ENCODE assay signal across 17 cellular contexts in the genomic region with DNA sequence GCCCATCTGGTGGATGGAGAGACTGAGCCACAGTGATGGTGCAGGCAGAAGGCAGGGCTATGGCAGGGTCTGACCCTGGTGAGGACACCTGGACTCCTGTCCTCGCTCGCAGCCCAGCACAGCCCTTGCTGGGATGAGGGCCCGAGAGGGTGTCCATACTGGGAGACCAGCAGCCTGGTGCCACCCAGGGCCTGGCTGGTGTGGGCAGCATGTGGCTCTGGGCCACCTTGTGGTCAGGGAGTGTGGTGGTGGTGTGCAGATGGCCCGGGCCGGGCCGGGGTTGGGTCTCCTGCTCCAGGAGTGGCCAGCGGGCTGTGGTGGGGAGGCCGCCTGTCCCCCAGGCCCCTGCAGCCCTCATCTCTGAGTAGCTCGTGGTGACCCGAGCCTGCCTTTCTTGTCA. TPM values are rescaled to one million over a fixed set of nuclear protein-coding genes. Genes with fewer than 3 reads are reported as not detected.
"Had no signal": no experiment of that assay in that cellular context is flagged by ENCODE, and none has a peak within 500 bp of the region (broad histone marks: within the 10 kb centered on the region; RNA-seq: fewer than 3 reads in every experiment).

No MANE protein-coding gene starts in this region.

- H3K4me1 ChIP-seq: right atrium auricular region, testis had no signal

- H3K9me3 ChIP-seq: heart right ventricle, right atrium auricular region, testis had no signal

- H3K4me1 Mint-ChIP-seq: activated B cell treated with CpG ODN at 0.5 μM for 24 hours; activated CD4-positive, alpha-beta T cell treated with anti-CD3 and anti-CD28 coated beads, Interleukin-2, amount 10 ng/mL, durations not matched to agents 24 days and 14 days; activated naive CD8-positive, alpha-beta T cell treated with anti-CD3 and anti-CD28 coated beads, Interleukin-2, amount 50 U/mL, for 24 hours; naive thymus-derived CD8-positive, alpha-beta T cell had no signal

- H3K27ac ChIP-seq: heart right ventricle, right atrium auricular region, testis had no signal

- H3K36me3 ChIP-seq: heart right ventricle, right atrium auricular region had no signal

- ATAC-seq: activated naive CD8-positive, alpha-beta T cell treated with anti-CD3 and anti-CD28 coated beads, Interleukin-2, amount 50 U/mL, for 24 hours; heart right ventricle; naive thymus-derived CD8-positive, alpha-beta T cell had no signal

- H3K27me3 ChIP-seq: heart right ventricle, right atrium auricular region, testis had no signal

- H3K9me3 Mint-ChIP-seq: activated B cell treated with CpG ODN at 0.5 μM for 24 hours; activated CD4-positive, alpha-beta T cell treated with anti-CD3 and anti-CD28 coated beads, Interleukin-2, amount 10 ng/mL, durations not matched to agents 24 days and 14 days; activated naive CD4-positive, alpha-beta T cell treated with anti-CD3 and anti-CD28 coated beads for 36 hours; activated naive CD8-positive, alpha-beta T cell treated with anti-CD3 and anti-CD28 coated beads, Interleukin-2, amount 50 U/mL, for 24 hours; naive thymus-derived CD8-positive, alpha-beta T cell; stimulated activated naive CD8-positive, alpha-beta T cell treated with anti-CD3 and anti-CD28 coated beads, Interleukin-15, Interleukin-2, amounts not matched to agents 100 ng/mL and 50 ng/mL, for 24 hours had no signal

- H3K36me3 Mint-ChIP-seq: naive thymus-derived CD8-positive, alpha-beta T cell had no signal

- H3K27me3 Mint-ChIP-seq: activated B cell treated with CpG ODN at 0.5 μM for 24 hours; activated CD4-positive, alpha-beta T cell treated with anti-CD3 and anti-CD28 coated beads, Interleukin-2, amount 10 ng/mL, durations not matched to agents 24 days and 14 days; activated naive CD8-positive, alpha-beta T cell treated with anti-CD3 and anti-CD28 coated beads, Interleukin-2, amount 50 U/mL, for 24 hours; progenitor cell of endocrine pancreas; stimulated activated naive CD8-positive, alpha-beta T cell treated with anti-CD3 and anti-CD28 coated beads, Interleukin-15, Interleukin-2, amounts not matched to agents 100 ng/mL and 50 ng/mL, for 24 hours had no signal

- DNase-seq: activated B cell treated with CpG ODN at 0.5 μM for 24 hours; activated CD4-positive, alpha-beta T cell treated with anti-CD3 and anti-CD28 coated beads, Interleukin-2, amount 10 ng/mL, durations not matched to agents 24 days and 14 days; activated CD8-positive, alpha-beta memory T cell treated with anti-CD3 and anti-CD28 coated beads for 24 hours; activated naive CD4-positive, alpha-beta T cell treated with anti-CD3 and anti-CD28 coated beads for 36 hours; activated naive CD8-positive, alpha-beta T cell treated with anti-CD3 and anti-CD28 coated beads, Interleukin-2, amount 50 U/mL, for 24 hours; cerebellar nuclear complex; effector CD8-positive, alpha-beta T cell; foreskin fibroblast; heart right ventricle; naive thymus-derived CD8-positive, alpha-beta T cell; occipital lobe; small intestine; SW 1271; testis had no signal

- H3K27ac Mint-ChIP-seq: activated B cell treated with CpG ODN at 0.5 μM for 24 hours; activated CD4-positive, alpha-beta T cell treated with anti-CD3 and anti-CD28 coated beads, Interleukin-2, amount 10 ng/mL, durations not matched to agents 24 days and 14 days; activated naive CD4-positive, alpha-beta T cell treated with anti-CD3 and anti-CD28 coated beads for 36 hours; activated naive CD8-positive, alpha-beta T cell treated with anti-CD3 and anti-CD28 coated beads, Interleukin-2, amount 50 U/mL, for 24 hours; naive thymus-derived CD8-positive, alpha-beta T cell; progenitor cell of endocrine pancreas; stimulated activated naive CD8-positive, alpha-beta T cell treated with anti-CD3 and anti-CD28 coated beads, Interleukin-15, Interleukin-2, amounts not matched to agents 100 ng/mL and 50 ng/mL, for 24 hours had no signal

- H3K4me3 Mint-ChIP-seq: activated B cell treated with CpG ODN at 0.5 μM for 24 hours; activated CD4-positive, alpha-beta T cell treated with anti-CD3 and anti-CD28 coated beads, Interleukin-2, amount 10 ng/mL, durations not matched to agents 24 days and 14 days; activated naive CD4-positive, alpha-beta T cell treated with anti-CD3 and anti-CD28 coated beads for 36 hours; activated naive CD8-positive, alpha-beta T cell treated with anti-CD3 and anti-CD28 coated beads, Interleukin-2, amount 50 U/mL, for 24 hours; naive thymus-derived CD8-positive, alpha-beta T cell; stimulated activated naive CD8-positive, alpha-beta T cell treated with anti-CD3 and anti-CD28 coated beads, Interleukin-15, Interleukin-2, amounts not matched to agents 100 ng/mL and 50 ng/mL, for 24 hours had no signal

- H3K4me3 ChIP-seq: heart right ventricle, right atrium auricular region, testis had no signal

RNA-seq across cellular contexts. Expression of a gene that starts 14.9 kb away (rescaled TPM):
- total RNA-seq: activated B cell treated with CpG ODN at 0.5 μM for 24 hours; naive thymus-derived CD8-positive, alpha-beta T cell had no signal
